ENCODE assay signal across 8 cellular contexts in the genomic region with DNA sequence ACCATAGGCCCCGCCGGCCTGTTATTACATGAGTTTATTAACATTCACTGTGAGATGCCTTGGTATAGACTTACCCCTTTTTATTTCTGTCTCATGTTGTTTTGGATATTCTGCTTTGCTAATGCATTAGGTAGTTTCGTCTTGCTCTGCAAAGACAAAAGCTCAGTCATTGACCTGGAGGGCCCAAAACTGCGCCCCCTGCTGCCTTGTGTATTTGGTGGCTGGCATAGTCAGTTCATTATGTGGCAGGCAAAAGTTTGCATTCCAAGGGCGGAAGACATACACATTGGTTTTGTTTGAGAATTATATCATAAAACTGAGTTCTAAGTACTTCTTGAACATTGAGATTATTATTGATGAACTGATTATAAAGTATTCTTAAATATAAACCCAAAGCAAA.
DNase-seq lines count a peak whose midpoint lies in the region; ATAC-seq, FAIRE-seq and TF ChIP-seq lines count a peak whose summit lies in the region.

No MANE protein-coding gene starts in this region.

- peak; percentile 74 for ATAC-seq in WTC11
- ATAC-seq in effector memory CD8-positive, alpha-beta T cell (replicated peaks): no peak

- no peak for TF ChIP-seq CTCF in WTC11 (IDR thresholded peaks at IDR 0.05)

- TF ChIP-seq POLR2A in GM12892 (IDR thresholded peaks at IDR 0.05; ENCODE audit: low read depth, low read length): no peak

- DNase-seq in NCI-H1417 (lab: John Stamatoyannopoulos, UW) (peak in 2 of 3 experiments; percentile 11 to 37), NCI-H1417 treated with DMSO at 0.1 percent for 48 hours (lab: John Stamatoyannopoulos, UW) (no peak), WTC11 (ENCODE audit: low spot score) (peak; percentile 81), pons (ENCODE audit: low spot score) (peak; percentile 14), GM12892 (ENCODE audit: insufficient read length) (no peak), retina (no peak)
- peak; percentile 17 to 25 (median 22) for DNase-seq in effector memory CD8-positive, alpha-beta T cell
- no peak for DNase-seq in NK-92 treated with Interleukin-12 subunit alpha and Interleukin-12 subunit beta, amount 100 ng/mL, for 24 hours (lab: John Stamatoyannopoulos, UW)

- no peaks in the 10 kb centered on the region for H3K27me3 Mint-ChIP-seq in WTC11 (ENCODE audit: low read depth)
- peaks cover 6 to 18% of the 10 kb centered on the region in 2 donors for H3K27me3 Mint-ChIP-seq in effector memory CD8-positive, alpha-beta T cell

- peaks cover 5% of the 10 kb centered on the region; the same call in 1 of the 2 replicates for H3K9me3 Mint-ChIP-seq in WTC11
- H3K9me3 Mint-ChIP-seq in effector memory CD8-positive, alpha-beta T cell: no peaks in the 10 kb centered on the region

- H3K36me3 Mint-ChIP-seq in WTC11: no peaks in the 10 kb centered on the region
- H3K36me3 Mint-ChIP-seq in effector memory CD8-positive, alpha-beta T cell (ENCODE audit: insufficient read depth): no peaks in the 10 kb centered on the region

- FAIRE-seq in GM12892 (lab: Jason Lieb, UNC): no peak

- no peak overlapping the region for H3K4me3 Mint-ChIP-seq in WTC11
- no peak overlapping the region for H3K4me3 Mint-ChIP-seq in effector memory CD8-positive, alpha-beta T cell

- POLR2A ChIA-PET in WTC11 (lab: Charles Lee): no interaction called here

- CTCF ChIA-PET in WTC11 (lab: Charles Lee): interaction anchor here (0.6 to 3.3 kb wide), 33 partner anchors 10 to 808 kb away, joined by 3 to 45 read pairs (median 4); a partner anchor contains a TSS

- H3K27ac Mint-ChIP-seq in WTC11: peak overlapping the region; percentile 66; the same call in 1 of the 2 replicates
- no peak overlapping the region for H3K27ac Mint-ChIP-seq in effector memory CD8-positive, alpha-beta T cell

- H3K4me1 Mint-ChIP-seq in WTC11: peaks cover 10% of the 10 kb centered on the region
- H3K4me1 Mint-ChIP-seq in effector memory CD8-positive, alpha-beta T cell (ENCODE audit: low read depth in 2 of 2): no peaks in the 10 kb centered on the region

TF ChIP-seq in WTC11, 78 proteins besides CTCF, POLR2A, EP300 and RAD21 (continues in another document):
- TF ChIP-seq SP1 (CRISPR knock-in tag; conservative IDR thresholded peaks at IDR 0.05): no peak
- no peak for TF ChIP-seq ZNF671 (CRISPR knock-in tag; IDR thresholded peaks at IDR 0.05)
- no peak for TF ChIP-seq NFATC4 (CRISPR knock-in tag; IDR thresholded peaks at IDR 0.05)
- TF ChIP-seq, protein P1, sequence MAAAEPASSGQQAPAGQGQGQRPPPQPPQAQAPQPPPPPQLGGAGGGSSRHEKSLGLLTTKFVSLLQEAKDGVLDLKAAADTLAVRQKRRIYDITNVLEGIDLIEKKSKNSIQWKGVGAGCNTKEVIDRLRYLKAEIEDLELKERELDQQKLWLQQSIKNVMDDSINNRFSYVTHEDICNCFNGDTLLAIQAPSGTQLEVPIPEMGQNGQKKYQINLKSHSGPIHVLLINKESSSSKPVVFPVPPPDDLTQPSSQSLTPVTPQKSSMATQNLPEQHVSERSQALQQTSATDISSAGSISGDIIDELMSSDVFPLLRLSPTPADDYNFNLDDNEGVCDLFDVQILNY (CRISPR knock-in tag; IDR thresholded peaks at IDR 0.05): no peak
- TF ChIP-seq, protein P2, sequence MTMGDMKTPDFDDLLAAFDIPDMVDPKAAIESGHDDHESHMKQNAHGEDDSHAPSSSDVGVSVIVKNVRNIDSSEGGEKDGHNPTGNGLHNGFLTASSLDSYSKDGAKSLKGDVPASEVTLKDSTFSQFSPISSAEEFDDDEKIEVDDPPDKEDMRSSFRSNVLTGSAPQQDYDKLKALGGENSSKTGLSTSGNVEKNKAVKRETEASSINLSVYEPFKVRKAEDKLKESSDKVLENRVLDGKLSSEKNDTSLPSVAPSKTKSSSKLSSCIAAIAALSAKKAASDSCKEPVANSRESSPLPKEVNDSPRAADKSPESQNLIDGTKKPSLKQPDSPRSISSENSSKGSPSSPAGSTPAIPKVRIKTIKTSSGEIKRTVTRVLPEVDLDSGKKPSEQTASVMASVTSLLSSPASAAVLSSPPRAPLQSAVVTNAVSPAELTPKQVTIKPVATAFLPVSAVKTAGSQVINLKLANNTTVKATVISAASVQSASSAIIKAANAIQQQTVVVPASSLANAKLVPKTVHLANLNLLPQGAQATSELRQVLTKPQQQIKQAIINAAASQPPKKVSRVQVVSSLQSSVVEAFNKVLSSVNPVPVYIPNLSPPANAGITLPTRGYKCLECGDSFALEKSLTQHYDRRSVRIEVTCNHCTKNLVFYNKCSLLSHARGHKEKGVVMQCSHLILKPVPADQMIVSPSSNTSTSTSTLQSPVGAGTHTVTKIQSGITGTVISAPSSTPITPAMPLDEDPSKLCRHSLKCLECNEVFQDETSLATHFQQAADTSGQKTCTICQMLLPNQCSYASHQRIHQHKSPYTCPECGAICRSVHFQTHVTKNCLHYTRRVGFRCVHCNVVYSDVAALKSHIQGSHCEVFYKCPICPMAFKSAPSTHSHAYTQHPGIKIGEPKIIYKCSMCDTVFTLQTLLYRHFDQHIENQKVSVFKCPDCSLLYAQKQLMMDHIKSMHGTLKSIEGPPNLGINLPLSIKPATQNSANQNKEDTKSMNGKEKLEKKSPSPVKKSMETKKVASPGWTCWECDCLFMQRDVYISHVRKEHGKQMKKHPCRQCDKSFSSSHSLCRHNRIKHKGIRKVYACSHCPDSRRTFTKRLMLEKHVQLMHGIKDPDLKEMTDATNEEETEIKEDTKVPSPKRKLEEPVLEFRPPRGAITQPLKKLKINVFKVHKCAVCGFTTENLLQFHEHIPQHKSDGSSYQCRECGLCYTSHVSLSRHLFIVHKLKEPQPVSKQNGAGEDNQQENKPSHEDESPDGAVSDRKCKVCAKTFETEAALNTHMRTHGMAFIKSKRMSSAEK (CRISPR knock-in tag; IDR thresholded peaks at IDR 0.05; ENCODE audit: borderline replicate concordance): no peak
- no peak for TF ChIP-seq NR3C1 (CRISPR knock-in tag; conservative IDR thresholded peaks at IDR 0.05; ENCODE audit: low read depth)
- TF ChIP-seq, protein P3, sequence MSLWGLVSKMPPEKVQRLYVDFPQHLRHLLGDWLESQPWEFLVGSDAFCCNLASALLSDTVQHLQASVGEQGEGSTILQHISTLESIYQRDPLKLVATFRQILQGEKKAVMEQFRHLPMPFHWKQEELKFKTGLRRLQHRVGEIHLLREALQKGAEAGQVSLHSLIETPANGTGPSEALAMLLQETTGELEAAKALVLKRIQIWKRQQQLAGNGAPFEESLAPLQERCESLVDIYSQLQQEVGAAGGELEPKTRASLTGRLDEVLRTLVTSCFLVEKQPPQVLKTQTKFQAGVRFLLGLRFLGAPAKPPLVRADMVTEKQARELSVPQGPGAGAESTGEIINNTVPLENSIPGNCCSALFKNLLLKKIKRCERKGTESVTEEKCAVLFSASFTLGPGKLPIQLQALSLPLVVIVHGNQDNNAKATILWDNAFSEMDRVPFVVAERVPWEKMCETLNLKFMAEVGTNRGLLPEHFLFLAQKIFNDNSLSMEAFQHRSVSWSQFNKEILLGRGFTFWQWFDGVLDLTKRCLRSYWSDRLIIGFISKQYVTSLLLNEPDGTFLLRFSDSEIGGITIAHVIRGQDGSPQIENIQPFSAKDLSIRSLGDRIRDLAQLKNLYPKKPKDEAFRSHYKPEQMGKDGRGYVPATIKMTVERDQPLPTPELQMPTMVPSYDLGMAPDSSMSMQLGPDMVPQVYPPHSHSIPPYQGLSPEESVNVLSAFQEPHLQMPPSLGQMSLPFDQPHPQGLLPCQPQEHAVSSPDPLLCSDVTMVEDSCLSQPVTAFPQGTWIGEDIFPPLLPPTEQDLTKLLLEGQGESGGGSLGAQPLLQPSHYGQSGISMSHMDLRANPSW (CRISPR knock-in tag; conservative IDR thresholded peaks at IDR 0.05; ENCODE audit: low read depth): no peak
- no peak for TF ChIP-seq NR1H2 (CRISPR knock-in tag; IDR thresholded peaks at IDR 0.05)
- TF ChIP-seq JUN (CRISPR knock-in tag; IDR thresholded peaks at IDR 0.05): no peak
- TF ChIP-seq ZNF423 (CRISPR knock-in tag; IDR thresholded peaks at IDR 0.05): no peak
- no peak for TF ChIP-seq FOXP1 (CRISPR knock-in tag; IDR thresholded peaks at IDR 0.05; ENCODE audit: borderline replicate concordance)
- TF ChIP-seq, protein P4, sequence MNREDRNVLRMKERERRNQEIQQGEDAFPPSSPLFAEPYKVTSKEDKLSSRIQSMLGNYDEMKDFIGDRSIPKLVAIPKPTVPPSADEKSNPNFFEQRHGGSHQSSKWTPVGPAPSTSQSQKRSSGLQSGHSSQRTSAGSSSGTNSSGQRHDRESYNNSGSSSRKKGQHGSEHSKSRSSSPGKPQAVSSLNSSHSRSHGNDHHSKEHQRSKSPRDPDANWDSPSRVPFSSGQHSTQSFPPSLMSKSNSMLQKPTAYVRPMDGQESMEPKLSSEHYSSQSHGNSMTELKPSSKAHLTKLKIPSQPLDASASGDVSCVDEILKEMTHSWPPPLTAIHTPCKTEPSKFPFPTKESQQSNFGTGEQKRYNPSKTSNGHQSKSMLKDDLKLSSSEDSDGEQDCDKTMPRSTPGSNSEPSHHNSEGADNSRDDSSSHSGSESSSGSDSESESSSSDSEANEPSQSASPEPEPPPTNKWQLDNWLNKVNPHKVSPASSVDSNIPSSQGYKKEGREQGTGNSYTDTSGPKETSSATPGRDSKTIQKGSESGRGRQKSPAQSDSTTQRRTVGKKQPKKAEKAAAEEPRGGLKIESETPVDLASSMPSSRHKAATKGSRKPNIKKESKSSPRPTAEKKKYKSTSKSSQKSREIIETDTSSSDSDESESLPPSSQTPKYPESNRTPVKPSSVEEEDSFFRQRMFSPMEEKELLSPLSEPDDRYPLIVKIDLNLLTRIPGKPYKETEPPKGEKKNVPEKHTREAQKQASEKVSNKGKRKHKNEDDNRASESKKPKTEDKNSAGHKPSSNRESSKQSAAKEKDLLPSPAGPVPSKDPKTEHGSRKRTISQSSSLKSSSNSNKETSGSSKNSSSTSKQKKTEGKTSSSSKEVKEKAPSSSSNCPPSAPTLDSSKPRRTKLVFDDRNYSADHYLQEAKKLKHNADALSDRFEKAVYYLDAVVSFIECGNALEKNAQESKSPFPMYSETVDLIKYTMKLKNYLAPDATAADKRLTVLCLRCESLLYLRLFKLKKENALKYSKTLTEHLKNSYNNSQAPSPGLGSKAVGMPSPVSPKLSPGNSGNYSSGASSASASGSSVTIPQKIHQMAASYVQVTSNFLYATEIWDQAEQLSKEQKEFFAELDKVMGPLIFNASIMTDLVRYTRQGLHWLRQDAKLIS (CRISPR knock-in tag; IDR thresholded peaks at IDR 0.05; ENCODE audit: borderline replicate concordance): no peak

Comparison
In these comparisons a context has a peak if more than half of its experiments do, and no peak if none do; other contexts are left out.
1. DNase-seq: peak in NCI-H1417 (2 of 3), WTC11 (single experiment), effector memory CD8-positive, alpha-beta T cell (3 of 3) and pons (single experiment); none in NCI-H1417 treated with DMSO at 0.1 percent for 48 hours (single experiment), NK-92 treated with Interleukin-12 subunit alpha and Interleukin-12 subunit beta, amount 100 ng/mL, for 24 hours (single experiment), GM12892 (single experiment) and retina (single experiment).